ENCODE assay signal across 1 cellular context in genomic region chr10:86521620-86522384, GRCh38.
TF ChIP-seq lines count a peak whose summit lies in the region.

Gene WAPL (minus strand): TSS chr10:86521792. CDS start chr10:86518069, 3,723 bp downstream.

TF ChIP-seq in HEK293, 187 proteins besides CTCF, POLR2A, EP300 and RAD21 (continued from another document):
- TF ChIP-seq HIC1 (tag by site-specific recombination; IDR thresholded peaks at IDR 0.05) (peak; percentile 42; the same call in 1 of the 2 replicates), ZFP69B (tag by site-specific recombination; IDR thresholded peaks at IDR 0.05) (0 out of 2 replicates have a peak, but pooled peaks have one; percentile 8), ZNF2 (tag by site-specific recombination; IDR thresholded peaks at IDR 0.05) (peak; percentile 9; the same call in 1 of the 2 replicates), PBX3 (CRISPR knock-in tag; IDR thresholded peaks at IDR 0.05) (peak; percentile 66), SP2 (tag by site-specific recombination; IDR thresholded peaks at IDR 0.05) (peak; percentile 79), ZNF169 (tag by site-specific recombination; IDR thresholded peaks at IDR 0.05) (no peak), ZSCAN5A (tag by site-specific recombination; IDR thresholded peaks at IDR 0.05) (peak; percentile 68; the same call in 1 of the 2 replicates), ZNF561 (tag by site-specific recombination; IDR thresholded peaks at IDR 0.05; ENCODE audit: borderline replicate concordance) (peak; percentile 74; the same call in 1 of the 2 replicates), YY1 (tag by site-specific recombination; IDR thresholded peaks at IDR 0.05) (peak; percentile 77), ZEB2 (tag by site-specific recombination; IDR thresholded peaks at IDR 0.05) (no peak), ZBTB17 (tag by site-specific recombination; IDR thresholded peaks at IDR 0.05) (peak; percentile 15; the same call in 1 of the 2 replicates), ZNF292 (tag by site-specific recombination; IDR thresholded peaks at IDR 0.05; ENCODE audit: borderline replicate concordance, low read depth) (no peak), ZNF660 (tag by site-specific recombination; IDR thresholded peaks at IDR 0.05) (peak; percentile 55; the same call in 1 of the 2 replicates), ZNF580 (tag by site-specific recombination; IDR thresholded peaks at IDR 0.05) (0 out of 2 replicates have a peak, but pooled peaks have one; percentile 16), ZNF549 (tag by site-specific recombination; IDR thresholded peaks at IDR 0.05) (peak; percentile 24; the same call in 1 of the 2 replicates), ZNF175 (tag by site-specific recombination; IDR thresholded peaks at IDR 0.05) (no peak), ZNF157 (tag by site-specific recombination; IDR thresholded peaks at IDR 0.05) (no peak), ZNF76 (tag by site-specific recombination; IDR thresholded peaks at IDR 0.05; ENCODE audit: borderline replicate concordance, low read depth) (peak; percentile 98), ZNF560 (tag by site-specific recombination; IDR thresholded peaks at IDR 0.05; ENCODE audit: borderline replicate concordance) (no peak), ZNF366 (tag by site-specific recombination; conservative IDR thresholded peaks at IDR 0.05) (peak; percentile 59; the same call in 1 of the 2 replicates), PRDM4 (tag by site-specific recombination; IDR thresholded peaks at IDR 0.05) (0 out of 2 replicates have a peak, but pooled peaks have one; percentile 25), SP7 (tag by site-specific recombination; IDR thresholded peaks at IDR 0.05) (peak; percentile 51), KLF10 (tag by site-specific recombination; IDR thresholded peaks at IDR 0.05) (0 out of 2 replicates have a peak, but pooled peaks have one; percentile 14), ZNF398 (tag by site-specific recombination; IDR thresholded peaks at IDR 0.05) (peak; percentile 27; the same call in 1 of the 2 replicates), ZBTB26 (tag by site-specific recombination; optimal IDR thresholded peaks at IDR 0.05) (peak; percentile 93), ZIC2 (tag by site-specific recombination; IDR thresholded peaks at IDR 0.05) (0 out of 2 replicates have a peak, but pooled peaks have one; percentile 1), BCL11B (tag by site-specific recombination; IDR thresholded peaks at IDR 0.05; ENCODE audit: low read depth) (peak; percentile 95), ZNF629 (tag by site-specific recombination; IDR thresholded peaks at IDR 0.05) (peak; percentile 10; the same call in 1 of the 2 replicates), ZNF391 (tag by site-specific recombination; IDR thresholded peaks at IDR 0.05; ENCODE audit: borderline replicate concordance, low read depth) (no peak), ZNF423 (tag by site-specific recombination; IDR thresholded peaks at IDR 0.05) (no peak), ZNF121 (tag by site-specific recombination; IDR thresholded peaks at IDR 0.05) (peak; percentile 9; the same call in 1 of the 2 replicates), KLF9 (tag by site-specific recombination; IDR thresholded peaks at IDR 0.05; ENCODE audit: low read depth) (0 out of 2 replicates have a peak, but pooled peaks have one; percentile 27), PATZ1 (tag by site-specific recombination; IDR thresholded peaks at IDR 0.05) (peak; percentile 60), ZNF639 (tag by site-specific recombination; IDR thresholded peaks at IDR 0.05) (no peak), IKZF3 (tag by site-specific recombination; IDR thresholded peaks at IDR 0.05) (0 out of 2 replicates have a peak, but pooled peaks have one; percentile 27), YY2 (tag by site-specific recombination; IDR thresholded peaks at IDR 0.05) (peak; percentile 71), ZNF341 (tag by site-specific recombination; IDR thresholded peaks at IDR 0.05; ENCODE audit: low read depth) (peak; percentile 55), ZFHX2 (tag by site-specific recombination; conservative IDR thresholded peaks at IDR 0.05) (peak; percentile 5; the same call in 1 of the 2 replicates), ZFP3 (tag by site-specific recombination; IDR thresholded peaks at IDR 0.05; ENCODE audit: low read depth) (no peak), ZBTB6 (tag by site-specific recombination; IDR thresholded peaks at IDR 0.05) (peak; percentile 54; the same call in 1 of the 2 replicates), ZNF112 (tag by site-specific recombination; IDR thresholded peaks at IDR 0.05) (no peak), ZBTB8A (tag by site-specific recombination; IDR thresholded peaks at IDR 0.05) (peak; percentile 78), ZSCAN30 (tag by site-specific recombination; IDR thresholded peaks at IDR 0.05) (peak; percentile 88), ZNF596 (tag by site-specific recombination; IDR thresholded peaks at IDR 0.05) (peak; percentile 42; the same call in 1 of the 2 replicates), ZNF785 (tag by site-specific recombination; IDR thresholded peaks at IDR 0.05) (0 out of 2 replicates have a peak, but pooled peaks have one; percentile 38)
